ENCODE assay signal across 8 cellular contexts in the genomic region with DNA sequence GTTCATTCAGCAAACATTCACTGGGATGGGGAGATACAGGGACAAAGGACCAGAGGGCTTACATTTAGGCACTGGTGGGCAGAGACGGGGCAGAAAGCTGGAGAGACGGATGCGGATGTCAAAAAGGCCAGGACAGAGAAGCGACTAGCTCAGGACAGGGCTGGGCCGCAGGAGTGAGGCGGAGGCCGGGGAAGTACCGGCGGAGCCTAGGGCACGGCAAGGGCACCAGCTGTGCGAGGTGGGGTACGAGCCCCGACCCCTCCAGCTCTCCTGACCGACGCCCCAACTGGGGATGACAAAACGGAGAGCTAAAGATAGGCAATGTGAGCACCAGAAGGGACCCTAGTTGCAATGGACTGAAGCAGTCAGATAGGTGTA. TPM values are rescaled to one million over a fixed set of nuclear protein-coding genes. Genes with fewer than 3 reads are reported as not detected.
DNase-seq lines count a peak whose midpoint lies in the region; ATAC-seq, FAIRE-seq and TF ChIP-seq lines count a peak whose summit lies in the region.

No MANE protein-coding gene starts in this region.

- peak overlapping the region; percentile 98 for H3K4me2 ChIP-seq in A549

- no peaks in the 10 kb centered on the region for H3K36me3 ChIP-seq in HUES64 (ENCODE audit: insufficient read depth, low read length)
- H3K36me3 ChIP-seq in muscle layer of duodenum (ENCODE audit: control insufficient read depth in 1 of 2, insufficient read depth in 2 of 2, low read length in 2 of 2) = no peaks in the 10 kb centered on the region

- no peak for TF ChIP-seq EP300 in A549 (IDR thresholded peaks at IDR 0.05)

- no peaks in the 10 kb centered on the region for H3K36me3 Mint-ChIP-seq in brain

- TF ChIP-seq CTCF in A549 (IDR thresholded peaks at IDR 0.05) (no peak), brain (conservative IDR thresholded peaks at IDR 0.05) (no peak)

- no peak for DNase-seq in A549 (ENCODE audit: low read depth in 1 of 2, low spot score in 1 of 2)
- DNase-seq in NCI-H446 treated with DMSO at 0.1 percent for 48 hours (lab: John Stamatoyannopoulos, UW) = no peak
- no peak for DNase-seq in GM19238 (ENCODE audit: insufficient read length, low spot score)

- H3K9me3 ChIP-seq in A549 (no peaks in the 10 kb centered on the region), HUES64 (ENCODE audit: insufficient read depth, low read depth, low read length) (no peaks in the 10 kb centered on the region), muscle layer of duodenum (ENCODE audit: control insufficient read depth in 1 of 2, low read length in 2 of 2) (no peaks in the 10 kb centered on the region)

- TF ChIP-seq POLR2A in A549 (IDR thresholded peaks at IDR 0.05; ENCODE audit: low read length) = no peak

- 46% methylated on average over 16 of the region's 16 CpGs for WGBS in A549 (ENCODE audit: missing lambda C conversion rate)
- WGBS in HUES64 = 73% methylated on average over 16 of the region's 16 CpGs

- H3K9me3 Mint-ChIP-seq in brain = no peaks in the 10 kb centered on the region

- H3K27ac ChIP-seq in A549 = peak overlapping the region in 1 of 2 experiments; percentile 62; a peak in 4 of 6 replicates
- H3K27ac ChIP-seq in HUES64 (ENCODE audit: low read depth, low read length) = no peak overlapping the region
- H3K27ac ChIP-seq in muscle layer of duodenum (ENCODE audit: low read length) = no peak overlapping the region

- POLR2A ChIA-PET in A549 (lab: Yijun Ruan, JAX) = interaction anchor here (1.4 to 1.8 kb wide), 2 partner anchors 10 to 12 kb away, joined by 3 to 21 read pairs; no protein-coding TSS in a partner anchor

- CTCF ChIA-PET in A549 (lab: Yijun Ruan, JAX) = interaction anchor here (0.6 to 2.8 kb wide), 48 partner anchors 8 to 623 kb away, joined by 3 to 163 read pairs (median 5); a partner anchor contains a TSS

- H3K27me3 ChIP-seq in HUES64 (ENCODE audit: insufficient read depth, low read length) (0 out of 2 replicates have a peak, but pooled peaks cover 3% of the 10 kb centered on the region), muscle layer of duodenum (ENCODE audit: low read depth, low read length) (no peaks in the 10 kb centered on the region)

- ATAC-seq in A549 = peak; percentile 7 to 19; a peak in 4 of 6 replicates
- ATAC-seq in HG02884 (IDR thresholded peaks at IDR 0.05; ENCODE audit: unreplicated experiment) = no peak
- ATAC-seq in GM21528 (IDR thresholded peaks at IDR 0.05; ENCODE audit: low FRiP score, unreplicated experiment) = no peak

- H3K9ac ChIP-seq in HUES64 (ENCODE audit: low read depth, low read length) = peak overlapping the region; percentile 42

- H3K4me1 ChIP-seq in A549 (peaks cover 9% of the 10 kb centered on the region; the same call in 2 of the 3 replicates), HUES64 (ENCODE audit: insufficient read depth, low read length) (peaks cover 3% of the 10 kb centered on the region; the same call in 1 of the 2 replicates), muscle layer of duodenum (ENCODE audit: control insufficient read depth in 1 of 2, insufficient read depth in 2 of 2, low read length in 2 of 2) (peaks cover 7 to 29% of the 10 kb centered on the region in 2 donors)

- H3K4me3 ChIP-seq in A549 = peak overlapping the region; percentile 74; the same call in 1 of the 3 replicates
- H3K4me3 ChIP-seq in HUES64 (ENCODE audit: low read length) = peak overlapping the region; percentile 44
- peak overlapping the region; percentile 71 to 90 for H3K4me3 ChIP-seq in muscle layer of duodenum (ENCODE audit: low read depth in 1 of 2, low read length in 2 of 2)

- peak overlapping the region; percentile 83 to 94 (median 92) for H3K4me3 Mint-ChIP-seq in brain

- peak overlapping the region; percentile 91 to 99 (median 97) for H3K27ac Mint-ChIP-seq in brain

- peaks cover 6% of the 10 kb centered on the region for H3K27me3 Mint-ChIP-seq in brain

- no peak for FAIRE-seq in A549 (lab: Jason Lieb, UNC)

- TF ChIP-seq RAD21 in A549 (conservative IDR thresholded peaks at IDR 0.05 in 1 of 2, IDR thresholded peaks at IDR 0.05 in 1 of 2) = no peak

- peaks cover 40% of the 10 kb centered on the region for H3K4me1 Mint-ChIP-seq in brain

TF ChIP-seq in A549, 52 proteins besides CTCF, POLR2A, EP300 and RAD21:
- no peak for TF ChIP-seq HOXB13 (CRISPR knock-in tag; IDR thresholded peaks at IDR 0.05; ENCODE audit: low read depth)
- TF ChIP-seq HOXB5 (CRISPR knock-in tag; IDR thresholded peaks at IDR 0.05) = no peak
- no peak for TF ChIP-seq POLR2AphosphoS2 (conservative IDR thresholded peaks at IDR 0.05; ENCODE audit: low read length)
- TF ChIP-seq SREBF2 (IDR thresholded peaks at IDR 0.05) = no peak
- no peak for TF ChIP-seq CEBPB (IDR thresholded peaks at IDR 0.05)
- TF ChIP-seq HOXA7 (CRISPR knock-in tag; IDR thresholded peaks at IDR 0.05) = no peak
- TF ChIP-seq JUN (IDR thresholded peaks at IDR 0.05) = no peak
- TF ChIP-seq CHD4 (IDR thresholded peaks at IDR 0.05; ENCODE audit: borderline replicate concordance) = no peak
- no peak for TF ChIP-seq NPAS2 (CRISPR knock-in tag; IDR thresholded peaks at IDR 0.05; ENCODE audit: borderline replicate concordance)

RNA-seq across cellular contexts. Expression of a gene that starts 3.9 kb away (rescaled TPM):
- polyA plus RNA-seq in A549 (2011; rRNA removed) (0.44 and 0.90 TPM in 2 replicates), A549 (2017; fragmentation: RNase III; extraction: RNeasy Plus Mini Kit Qiagen cat#74134 plus additional on column Dnase treatment) (1.5 to 3.4 TPM (median 1.9 TPM) in 3 replicates), brain (ENCODE audit: insufficient read depth, low read depth, low replicate concordance) (1.6 TPM)
- polyA plus RNA-seq in A549 (2012; cell fraction: cytosol; rRNA removed) = 1.8 and 3.2 TPM in 2 replicates
- 1.2 and 1.9 TPM in 2 replicates for polyA plus RNA-seq in A549 (2012; cell fraction: nucleus; rRNA removed)
- not detected in 2 replicates for polyA minus RNA-seq in A549 (2011; rRNA and poly(A)+ RNA removed)
- polyA plus RNA-seq in HUES64 (2013, experiment 1 of 2) = not detected
- polyA plus RNA-seq in HUES64 (2013, experiment 2 of 2) = 0.89 TPM

RNA-seq across cellular contexts. Expression of a gene that starts 11.4 kb away (rescaled TPM):
- polyA plus RNA-seq in A549 (2011; rRNA removed) (16.8 and 22.0 TPM in 2 replicates), A549 (2017; fragmentation: RNase III; extraction: RNeasy Plus Mini Kit Qiagen cat#74134 plus additional on column Dnase treatment) (32.4 to 40.6 TPM (median 35.8 TPM) in 3 replicates), brain (ENCODE audit: insufficient read depth, low read depth, low replicate concordance) (53.1 TPM)
- 18.9 and 19.4 TPM in 2 replicates for polyA plus RNA-seq in A549 (2012; cell fraction: cytosol; rRNA removed)
- polyA plus RNA-seq in A549 (2012; cell fraction: nucleus; rRNA removed) = 35.8 and 44.2 TPM in 2 replicates
- polyA minus RNA-seq in A549 (2011; rRNA and poly(A)+ RNA removed) = 25.9 and 27.1 TPM in 2 replicates
- 10.4 TPM for polyA plus RNA-seq in HUES64 (2013, experiment 1 of 2)
- polyA plus RNA-seq in HUES64 (2013, experiment 2 of 2) = 12.4 TPM

RNA-seq across cellular contexts. Expression of a gene that starts 31.9 kb away (rescaled TPM):
- polyA plus RNA-seq in A549 (2011; rRNA removed) (0.12 and 0.15 TPM in 2 replicates), A549 (2017; fragmentation: RNase III; extraction: RNeasy Plus Mini Kit Qiagen cat#74134 plus additional on column Dnase treatment) (0.42 to 0.75 TPM (median 0.74 TPM) in 3 replicates), brain (ENCODE audit: insufficient read depth, low read depth, low replicate concordance) (24.4 TPM)
- 0.22 and 0.31 TPM in 2 replicates for polyA plus RNA-seq in A549 (2012; cell fraction: cytosol; rRNA removed)
- polyA plus RNA-seq in A549 (2012; cell fraction: nucleus; rRNA removed) = 1.5 and 1.8 TPM in 2 replicates
- polyA minus RNA-seq in A549 (2011; rRNA and poly(A)+ RNA removed) = 0.58 and 0.83 TPM in 2 replicates
- polyA plus RNA-seq in HUES64 (2013, experiment 1 of 2) = 5.8 TPM
- 6.7 TPM for polyA plus RNA-seq in HUES64 (2013, experiment 2 of 2)

RNA-seq across cellular contexts. Expression of a gene that starts 39.5 kb away (rescaled TPM):
- 4.4 and 4.6 TPM in 2 replicates for polyA plus RNA-seq in A549 (2011; rRNA removed)
- 14.2 and 19.6 TPM in 2 replicates for polyA plus RNA-seq in A549 (2012; cell fraction: cytosol; rRNA removed)
- polyA plus RNA-seq in A549 (2012; cell fraction: nucleus; rRNA removed) = 66.1 and 69.4 TPM in 2 replicates
- polyA plus RNA-seq in A549 (2017; fragmentation: RNase III; extraction: RNeasy Plus Mini Kit Qiagen cat#74134 plus additional on column Dnase treatment) = 18.1 to 34.3 TPM (median 31.6 TPM) in 3 replicates
- 10.9 TPM in 2 replicates for polyA minus RNA-seq in A549 (2011; rRNA and poly(A)+ RNA removed)
- polyA plus RNA-seq in HUES64 (2013, experiment 1 of 2) = 19.2 TPM
- 24.3 TPM for polyA plus RNA-seq in HUES64 (2013, experiment 2 of 2)
- 11.2 TPM for polyA plus RNA-seq in brain (ENCODE audit: insufficient read depth, low read depth, low replicate concordance)

Comparison
In these comparisons a context has a peak if more than half of its experiments do, and no peak if none do; other contexts are left out.
1. ATAC-seq: peak in A549 (2 of 2); none in HG02884 (single experiment) and GM21528 (single experiment).
2. Peak in every context shown above with its lines, with median percentiles within 50 percentile points of each other: H3K4me3 ChIP-seq.